19 cellular contexts compared by ENCODE assay signal in the genomic region with DNA sequence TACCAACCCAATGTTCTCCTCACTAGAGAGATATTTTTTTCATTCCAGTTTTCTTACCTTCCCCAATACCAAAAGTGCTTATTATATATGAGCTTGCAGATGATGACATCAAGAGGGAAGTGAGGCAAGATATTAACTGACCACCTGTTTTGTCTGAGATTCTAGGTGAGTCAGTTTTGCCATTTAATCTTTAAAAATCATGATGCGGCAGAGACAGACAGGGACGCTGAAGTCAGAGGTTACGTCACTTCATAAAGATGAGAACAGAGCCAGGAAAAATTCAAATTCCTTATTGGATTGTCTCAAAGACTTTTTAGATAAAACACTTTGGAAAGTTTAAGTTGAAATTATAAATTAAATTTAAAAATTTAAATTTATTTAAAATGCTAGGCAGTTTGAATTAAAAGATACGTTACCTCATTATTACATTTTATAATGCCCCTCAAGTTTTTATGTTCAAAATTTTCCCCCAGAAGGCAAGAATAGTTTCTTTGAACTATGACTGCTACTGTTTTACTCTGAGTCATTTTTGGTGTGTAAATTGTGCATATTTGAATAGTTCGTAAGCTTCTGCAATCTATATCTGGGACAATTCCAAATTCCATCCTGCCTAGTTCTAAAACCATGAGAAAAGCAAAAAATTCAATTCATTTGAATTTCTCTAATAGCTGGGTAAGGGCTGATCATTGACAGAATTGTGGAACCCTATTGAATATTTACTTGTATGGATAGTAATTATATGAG.
A peak's percentile ranks its signal among the peaks of the same experiment; 100 is the strongest.
DNase-seq lines count a peak whose midpoint lies in the region; ATAC-seq and TF ChIP-seq lines count a peak whose summit lies in the region.
"Had no signal": no experiment of that assay in that cellular context is flagged by ENCODE, and none has a peak within 500 bp of the region (broad histone marks: within the 10 kb centered on the region; RNA-seq: fewer than 3 reads in every experiment).

No MANE protein-coding gene starts in this region.

- TF ChIP-seq CTCF in cardiac fibroblast (IDR thresholded peaks at IDR 0.05; ENCODE audit: low read depth, low read length) (no peak), psoas muscle (IDR thresholded peaks at IDR 0.05) (no peak)

- no peaks in the 10 kb centered on the region for H3K4me1 ChIP-seq in psoas muscle
- H3K4me1 ChIP-seq: heart left ventricle had no signal

- H3K27ac ChIP-seq in psoas muscle: no peak overlapping the region
- H3K27ac ChIP-seq: heart left ventricle, PC-9 had no signal

- no peak for ATAC-seq in HG03280 (IDR thresholded peaks at IDR 0.05; ENCODE audit: unreplicated experiment)
- ATAC-seq in psoas muscle: no peak
- no peak for ATAC-seq in GM19328 (IDR thresholded peaks at IDR 0.05; ENCODE audit: unreplicated experiment)
- ATAC-seq: heart left ventricle, WTC11 had no signal

- no peaks in the 10 kb centered on the region for H3K27me3 ChIP-seq in psoas muscle (ENCODE audit: insufficient read depth in 3 of 3, low read length in 2 of 3)
- H3K27me3 ChIP-seq: heart left ventricle had no signal

- DNase-seq in COLO829 (ENCODE audit: low spot score): peak; percentile 2
- peak; percentile 7 for DNase-seq in NCI-H226
- peak; percentile 27 to 82 for DNase-seq in cardiac fibroblast (ENCODE audit: low read depth in 2 of 2)
- DNase-seq in myocyte (ENCODE audit: low read depth): peak; percentile 26
- DNase-seq in psoas muscle: no peak
- DNase-seq in NCI-H510A treated with DMSO at 0.1 percent for 48 hours (lab: John Stamatoyannopoulos, UW): no peak
- DNase-seq: activated effector memory CD4-positive, alpha-beta T cell treated with Interleukin-2 at 50 U/mL for 16 hours; H9; heart left ventricle; midbrain; NCI-H1694; NCI-H69; nucleus accumbens; PC-9; small intestine; stimulated activated naive CD4-positive, alpha-beta T cell treated with Interleukin-2 at 50 U/mL for 16 hours had no signal

- no peaks in the 10 kb centered on the region for H3K9me3 ChIP-seq in psoas muscle
- H3K9me3 ChIP-seq: heart left ventricle had no signal

- WGBS in psoas muscle, 3 donors: 85 to 88% (median 86%) methylated on average over 5 of the region's 5 CpGs

- intact Hi-C loops in psoas muscle (cut with DNase I): no loop called here

- H3K4me3 ChIP-seq in cardiac fibroblast (replicated peaks in 1 of 2; ENCODE audit: low read depth in 2 of 2, low read length in 2 of 2): no peak overlapping the region
- H3K4me3 ChIP-seq in psoas muscle: no peak overlapping the region
- H3K4me3 ChIP-seq: heart left ventricle, PC-9 had no signal

- H3K36me3 ChIP-seq in psoas muscle (ENCODE audit: insufficient read depth in 1 of 2, low read depth in 1 of 2): no peaks in the 10 kb centered on the region
- H3K36me3 ChIP-seq: heart left ventricle had no signal

Comparison
In these comparisons a context has a peak if more than half of its experiments do, and no peak if none do; other contexts are left out.
1. DNase-seq: peak in COLO829 (single experiment), NCI-H226 (single experiment), cardiac fibroblast (2 of 2) and myocyte (single experiment); none in psoas muscle (0 of 2) and NCI-H510A treated with DMSO at 0.1 percent for 48 hours (single experiment).